8 cellular contexts compared by ENCODE assay signal in genomic region chr11:61580292-61580888, GRCh38. TPM values are rescaled to one million over a fixed set of nuclear protein-coding genes. Genes with fewer than 3 reads are reported as not detected.
DNase-seq lines count a peak whose midpoint lies in the region; ATAC-seq lines count a peak whose summit lies in the region.

No MANE protein-coding gene starts in this region.

- POLR2A ChIA-PET in CD4-positive, alpha-beta memory T cell (lab: Charles Lee; ENCODE audit: partially characterized antibody): no interaction called here

- ATAC-seq in HG03354 (IDR thresholded peaks at IDR 0.05; ENCODE audit: poor library complexity, severe bottlenecking, unreplicated experiment) (peak; percentile 1), GM18502 (IDR thresholded peaks at IDR 0.05; ENCODE audit: poor library complexity, unreplicated experiment) (no peak), HG03139 (IDR thresholded peaks at IDR 0.05; ENCODE audit: unreplicated experiment) (no peak)

- no peaks in the 10 kb centered on the region for H3K9me3 ChIP-seq in CD4-positive, alpha-beta memory T cell (ENCODE audit: control insufficient read depth in 1 of 2, low read length in 2 of 2)
- H3K9me3 ChIP-seq in effector memory CD4-positive, alpha-beta T cell (ENCODE audit: control insufficient read depth, low read length): no peaks in the 10 kb centered on the region
- H3K9me3 ChIP-seq in neuron (ENCODE audit: low read length): no peaks in the 10 kb centered on the region

- peaks cover 0 to 6% (median 0%) of the 10 kb centered on the region in 8 donors for H3K9me3 Mint-ChIP-seq in CD4-positive, alpha-beta memory T cell

- H3K4me3 Mint-ChIP-seq in CD4-positive, alpha-beta memory T cell: peak overlapping the region in 6 of 8 donors; percentile 72 to 78 (median 76)

- peaks cover 6 to 25% (median 13%) of the 10 kb centered on the region in 4 donors for H3K4me1 Mint-ChIP-seq in CD4-positive, alpha-beta memory T cell

- peaks cover 0 to 1% of the 10 kb centered on the region in 2 donors for H3K36me3 Mint-ChIP-seq in CD4-positive, alpha-beta memory T cell

- H3K4me3 ChIP-seq in CD4-positive, alpha-beta memory T cell (ENCODE audit: low read length in 2 of 2): peak overlapping the region in 1 of 2 donors; percentile 43
- H3K4me3 ChIP-seq in effector memory CD4-positive, alpha-beta T cell (ENCODE audit: insufficient read depth, low read depth, low read length, poor library complexity, severe bottlenecking): peak overlapping the region; percentile 21
- H3K4me3 ChIP-seq in neuron (ENCODE audit: low read length): peak overlapping the region; percentile 50

- CTCF ChIA-PET in CD4-positive, alpha-beta memory T cell (lab: Charles Lee; ENCODE audit: partially characterized antibody): interaction anchor here (0.6 kb wide), 1 partner anchor 87 kb away, joined by 3 read pairs; no protein-coding TSS in a partner anchor

- peaks cover 7% of the 10 kb centered on the region for H3K27me3 ChIP-seq in CD4-positive, alpha-beta memory T cell (ENCODE audit: insufficient read depth, low read length)
- peaks cover 14% of the 10 kb centered on the region for H3K27me3 ChIP-seq in effector memory CD4-positive, alpha-beta T cell (replicated peaks; ENCODE audit: control insufficient read depth, insufficient read depth, low read length, poor library complexity, severe bottlenecking)
- H3K27me3 ChIP-seq in neuron (ENCODE audit: insufficient read depth, low read length): peaks cover 29% of the 10 kb centered on the region

- H3K27ac ChIP-seq in CD4-positive, alpha-beta memory T cell (ENCODE audit: low read depth, low read length): no peak overlapping the region
- no peak overlapping the region for H3K27ac ChIP-seq in effector memory CD4-positive, alpha-beta T cell (ENCODE audit: insufficient read depth, low read length, poor library complexity, severe bottlenecking)

- H3K36me3 ChIP-seq in CD4-positive, alpha-beta memory T cell (ENCODE audit: insufficient read depth, low read length): no peaks in the 10 kb centered on the region
- H3K36me3 ChIP-seq in effector memory CD4-positive, alpha-beta T cell (ENCODE audit: control insufficient read depth, insufficient read depth, low read length): no peaks in the 10 kb centered on the region
- no peaks in the 10 kb centered on the region for H3K36me3 ChIP-seq in neuron (ENCODE audit: insufficient read depth, low read length)

- peaks cover 11% of the 10 kb centered on the region for H3K4me1 ChIP-seq in CD4-positive, alpha-beta memory T cell (ENCODE audit: insufficient read depth, low read length)
- H3K4me1 ChIP-seq in effector memory CD4-positive, alpha-beta T cell (ENCODE audit: control insufficient read depth, insufficient read depth, low read length, poor library complexity, severe bottlenecking): peaks cover 8% of the 10 kb centered on the region
- peaks cover 43% of the 10 kb centered on the region for H3K4me1 ChIP-seq in neuron (ENCODE audit: insufficient read depth, low read length)

- H3K27me3 Mint-ChIP-seq in CD4-positive, alpha-beta memory T cell: peaks cover 18 to 36% of the 10 kb centered on the region in 2 donors

- DNase-seq in CD4-positive, alpha-beta memory T cell: peak in 1 of 5 donors; percentile 5
- DNase-seq in effector memory CD4-positive, alpha-beta T cell: no peak
- DNase-seq in DMS79 treated with DMSO at 0.1 percent for 48 hours (lab: John Stamatoyannopoulos, UW): no peak
- no peak for DNase-seq in cortex of kidney (lab: John Stamatoyannopoulos, UW)

- H3K27ac Mint-ChIP-seq in CD4-positive, alpha-beta memory T cell: peak overlapping the region in 3 of 7 donors; percentile 83 to 87 (median 84)

- H2AFZ ChIP-seq in neuron (ENCODE audit: low read depth, low read length): peak overlapping the region; percentile 13

- intact Hi-C loops in CD4-positive, alpha-beta memory T cell (cut with micrococcal nuclease): loop anchor here (5.0 kb wide), 1 partner anchor 542 kb away; the partner anchor contains the start of gene INCENP

RNA-seq across cellular contexts. Expression of gene SYT7, which starts 0.5 kb away (rescaled TPM):
- not detected for total RNA-seq in CD4-positive, alpha-beta memory T cell
- polyA plus RNA-seq in CD4-positive, alpha-beta memory T cell: not detected
